Comparison of ENCODE assay signal across 8 cellular contexts in the genomic region with DNA sequence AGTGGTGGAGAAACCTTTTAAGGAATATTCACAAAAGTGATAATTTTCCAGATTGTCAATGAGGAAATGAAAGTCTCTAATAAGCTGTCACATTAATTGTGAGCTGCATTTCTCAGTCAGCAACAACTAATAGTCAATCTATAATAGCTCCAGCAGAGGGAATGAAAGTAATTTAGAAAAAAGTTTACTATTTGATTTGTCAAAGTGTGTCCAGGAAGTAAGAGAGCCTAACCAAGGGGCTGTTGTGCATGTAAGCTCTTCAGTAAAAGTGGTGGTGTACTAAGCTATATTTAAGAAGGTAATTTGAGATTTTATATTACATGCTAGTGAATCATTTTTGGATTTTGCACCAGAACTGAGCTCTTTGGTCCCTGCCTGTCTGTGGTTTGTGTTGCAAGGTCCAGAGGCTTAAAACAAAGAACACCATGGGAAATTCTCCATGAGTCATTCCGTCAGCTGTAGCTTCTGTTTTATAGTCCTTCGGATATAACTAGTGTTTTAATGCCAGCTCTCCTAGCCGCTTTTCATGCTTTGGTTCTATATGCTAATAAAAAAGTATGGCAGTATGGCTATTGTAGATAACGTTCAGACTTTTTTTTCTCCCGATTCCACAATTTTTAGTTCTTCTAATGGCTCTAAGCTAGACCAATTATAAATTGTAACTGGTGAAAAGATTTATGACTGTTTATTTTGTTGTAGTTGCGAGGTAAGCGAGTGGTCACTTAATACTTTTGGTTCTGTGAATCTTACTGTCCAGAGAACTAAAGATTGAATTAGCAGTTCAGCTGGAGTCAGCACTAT.
A peak's percentile ranks its signal among the peaks of the same experiment; 100 is the strongest.
DNase-seq lines count a peak whose midpoint lies in the region; ATAC-seq and TF ChIP-seq lines count a peak whose summit lies in the region.

No MANE protein-coding gene starts in this region.

- H3K4me1 Mint-ChIP-seq in CD14-positive monocyte = peaks cover 2% of the 10 kb centered on the region

- H3K27ac Mint-ChIP-seq in CD14-positive monocyte = no peak overlapping the region

- DNase-seq in COLO668 (lab: John Stamatoyannopoulos, UW; ENCODE audit: unreplicated experiment) (peak; percentile 19), NCI-H1417 (lab: John Stamatoyannopoulos, UW) (peak in 2 of 3 experiments; percentile 18 to 78), choroid plexus epithelial cell (ENCODE audit: low read depth) (peak; percentile 99), mucosa of descending colon (peak in 1 of 3 donors; percentile 47), SK-N-DZ (ENCODE audit: low spot score) (no peak), CD14-positive monocyte (ENCODE audit: low spot score) (no peak)
- no peak for DNase-seq in activated CD4-positive, CD25-positive, alpha-beta regulatory T cell treated with anti-CD3 and anti-CD28 coated beads, Interleukin-2, amount 50 U/mL, for 72 hours

- TF ChIP-seq CTCF in choroid plexus epithelial cell (conservative IDR thresholded peaks at IDR 0.05; ENCODE audit: low read depth, low read length) (no peak), mucosa of descending colon (IDR thresholded peaks at IDR 0.05) (no peak), CD14-positive monocyte (IDR thresholded peaks at IDR 0.05) (no peak)

- peaks cover 15 to 34% (median 33%) of the 10 kb centered on the region in 3 donors for H3K27me3 Mint-ChIP-seq in CD14-positive monocyte (ENCODE audit: low read depth in 3 of 3)

- H3K9me3 ChIP-seq in mucosa of descending colon = no peaks in the 10 kb centered on the region

- intact Hi-C loops in mucosa of descending colon (cut with DNase I, micrococcal nuclease) (no loop called here), CD14-positive monocyte (cut with micrococcal nuclease) (no loop called here)

- peaks cover 14% of the 10 kb centered on the region for H3K4me1 ChIP-seq in mucosa of descending colon (ENCODE audit: low read depth)

- H3K4me3 Mint-ChIP-seq in CD14-positive monocyte = peak overlapping the region in 1 of 2 donors; percentile 42

- ATAC-seq in mucosa of descending colon (peak; percentile 100), GM19328 (IDR thresholded peaks at IDR 0.05; ENCODE audit: unreplicated experiment) (no peak)

- H3K36me3 ChIP-seq in mucosa of descending colon (ENCODE audit: low read depth) = no peaks in the 10 kb centered on the region

- peaks cover 0 to under 1% (median 0%) of the 10 kb centered on the region in 7 donors for H3K9me3 Mint-ChIP-seq in CD14-positive monocyte

- H3K36me3 Mint-ChIP-seq in CD14-positive monocyte = no peaks in the 10 kb centered on the region

- H3K4me3 ChIP-seq in choroid plexus epithelial cell (ENCODE audit: low read depth, low read length) (peak overlapping the region; percentile 43), mucosa of descending colon (no peak overlapping the region)

Comparison
In these comparisons a context has a peak if more than half of its experiments do, and no peak if none do; other contexts are left out.
1. DNase-seq: peak in COLO668 (single experiment), NCI-H1417 (2 of 3) and choroid plexus epithelial cell (single experiment); none in activated CD4-positive, CD25-positive, alpha-beta regulatory T cell treated with anti-CD3 and anti-CD28 coated beads, Interleukin-2, amount 50 U/mL, for 72 hours (single experiment), SK-N-DZ (single experiment) and CD14-positive monocyte (single experiment).